Comparison of ENCODE assay signal across 17 cellular contexts in genomic region chr2:44680983-44681481, GRCh38.
A peak's percentile ranks its signal among the peaks of the same experiment; 100 is the strongest.
DNase-seq lines count a peak whose midpoint lies in the region; ATAC-seq and TF ChIP-seq lines count a peak whose summit lies in the region.
"Had no signal": no experiment of that assay in that cellular context is flagged by ENCODE, and none has a peak within 500 bp of the region (broad histone marks: within the 10 kb centered on the region; RNA-seq: fewer than 3 reads in every experiment).

No MANE protein-coding gene starts in this region.

- no peaks in the 10 kb centered on the region for H3K79me2 ChIP-seq in mammary epithelial cell (ENCODE audit: insufficient read depth, low read length)

- H3K36me3 ChIP-seq in iPS-20b (ENCODE audit: insufficient read depth, low read depth, low read length): no peaks in the 10 kb centered on the region
- no peaks in the 10 kb centered on the region for H3K36me3 ChIP-seq in left lung
- no peaks in the 10 kb centered on the region for H3K36me3 ChIP-seq in mammary epithelial cell (ENCODE audit: insufficient read depth, low read length)
- H3K36me3 ChIP-seq: gastrocnemius medialis, uterus had no signal

- WGBS in mammary epithelial cell (ENCODE audit: low coverage, missing lambda C conversion rate): 95% methylated on average over 5 of the region's 5 CpGs

- no TSS peak for BruUV-seq in mammary epithelial cell (replicated peaks; lab: Mats Ljungman, UMichigan)

- no peak overlapping the region for H2AFZ ChIP-seq in mammary epithelial cell (ENCODE audit: low read depth, low read length)

- no peak for ATAC-seq in left lung
- ATAC-seq: activated CD8-positive, alpha-beta T cell treated with anti-CD3 and anti-CD28 coated beads, Interleukin-2, amount 10 ng/mL, durations not matched to agents 7 days and 5 days; gastrocnemius medialis; Right ventricle myocardium inferior had no signal

- CTCF ChIA-PET in mammary epithelial cell (lab: Charles Lee; ENCODE audit: low non-redundant PET): no interaction called here

- dilution Hi-C loops in mammary epithelial cell (cut with HindIII; ENCODE audit: low sequenced_read_pairs): no loop called here

- TF ChIP-seq CTCF in left lung (IDR thresholded peaks at IDR 0.05) (no peak), mammary epithelial cell (conservative IDR thresholded peaks at IDR 0.05 in 1 of 2, IDR thresholded peaks at IDR 0.05 in 1 of 2; ENCODE audit: extremely low read depth in 1 of 2, insufficient read depth in 1 of 2, low read depth in 1 of 2, low read length in 2 of 2) (no peak)

- DNase-seq in DMS 273 treated with DMSO at 0.1 percent for 48 hours (lab: John Stamatoyannopoulos, UW) (peak; percentile 90), NCI-H1417 treated with DMSO at 0.1 percent for 48 hours (lab: John Stamatoyannopoulos, UW) (peak; percentile 70), NCI-H82 treated with DMSO at 0.1 percent for 48 hours (lab: John Stamatoyannopoulos, UW; ENCODE audit: unreplicated experiment) (peak; percentile 85), iPS-NIHi11 (ENCODE audit: low spot score) (no peak), left lung (no peak), Kasumi-1 (lab: John Stamatoyannopoulos, UW) (no peak), mammary epithelial cell (no peak)
- DNase-seq: activated CD8-positive, alpha-beta T cell treated with anti-CD3 and anti-CD28 coated beads, Interleukin-2, amount 10 ng/mL, durations not matched to agents 7 days and 5 days; activated effector memory CD4-positive, alpha-beta T cell treated with anti-CD3 and anti-CD28 coated beads, Interleukin-2, amount 50 U/mL, for 16 hours; effector CD4-positive, alpha-beta T cell; gastrocnemius medialis; KG1; psoas muscle; stimulated activated CD4-positive, alpha-beta T cell treated with anti-CD3 and anti-CD28 coated beads, Interleukin-2, amount 100 ng/mL, for 48 hours; uterus had no signal

- intact Hi-C loops in left lung (cut with DNase I) (no loop called here), mammary epithelial cell (cut with micrococcal nuclease) (no loop called here)

- H3K4me1 ChIP-seq in iPS-20b (ENCODE audit: insufficient read depth, low read length) (peaks cover 20% of the 10 kb centered on the region; the same call in 1 of the 2 replicates), left lung (no peaks in the 10 kb centered on the region), mammary epithelial cell (ENCODE audit: insufficient read depth, low read length) (no peaks in the 10 kb centered on the region)
- H3K4me1 ChIP-seq: uterus had no signal

- in situ Hi-C loops in mammary epithelial cell (cut with MboI; ENCODE audit: low sequenced_read_pairs in 2 of 2): no loop called here

- H3K4me2 ChIP-seq in mammary epithelial cell (ENCODE audit: insufficient read depth, low read depth, low read length): no peak overlapping the region

- no peaks in the 10 kb centered on the region for H4K20me1 ChIP-seq in mammary epithelial cell (ENCODE audit: insufficient read depth, low read length)

- H3K9me3 ChIP-seq in iPS-20b (ENCODE audit: insufficient read depth, low read depth, low read length) (no peaks in the 10 kb centered on the region), left lung (no peaks in the 10 kb centered on the region), mammary epithelial cell (replicated peaks; ENCODE audit: insufficient read depth, low read length) (no peaks in the 10 kb centered on the region)
- H3K9me3 ChIP-seq: gastrocnemius medialis, psoas muscle, uterus had no signal

- H3K27me3 ChIP-seq in iPS-20b (ENCODE audit: insufficient read depth, low read length): no peaks in the 10 kb centered on the region
- no peaks in the 10 kb centered on the region for H3K27me3 ChIP-seq in left lung
- no peaks in the 10 kb centered on the region for H3K27me3 ChIP-seq in mammary epithelial cell (ENCODE audit: insufficient read depth, low read length)
- H3K27me3 ChIP-seq: gastrocnemius medialis, uterus had no signal

- H3K27ac ChIP-seq in iPS-20b (ENCODE audit: low read length): no peak overlapping the region
- H3K27ac ChIP-seq in left lung: no peak overlapping the region
- no peak overlapping the region for H3K27ac ChIP-seq in mammary epithelial cell (ENCODE audit: insufficient read depth, low read depth, low read length)
- H3K27ac ChIP-seq: uterus had no signal

- H3K9ac ChIP-seq in iPS-20b (ENCODE audit: low read depth, low read length): peak overlapping the region; percentile 3; the same call in 1 of the 2 replicates
- no peak overlapping the region for H3K9ac ChIP-seq in mammary epithelial cell (ENCODE audit: insufficient read depth, low read length)

- H3K4me3 ChIP-seq in iPS-20b (ENCODE audit: low read length): no peak overlapping the region
- H3K4me3 ChIP-seq in left lung: no peak overlapping the region
- H3K4me3 ChIP-seq in mammary epithelial cell (replicated peaks in 1 of 3; ENCODE audit: insufficient read depth in 1 of 3, low read depth in 2 of 3, low read length in 3 of 3): no peak overlapping the region
- H3K4me3 ChIP-seq: psoas muscle, uterus had no signal

Comparison
In these comparisons a context has a peak if more than half of its experiments do, and no peak if none do; other contexts are left out.
1. DNase-seq: peak in DMS 273 treated with DMSO at 0.1 percent for 48 hours (single experiment), NCI-H1417 treated with DMSO at 0.1 percent for 48 hours (single experiment) and NCI-H82 treated with DMSO at 0.1 percent for 48 hours (single experiment); none in iPS-NIHi11 (single experiment), left lung (0 of 2), Kasumi-1 (0 of 2) and mammary epithelial cell (single experiment).